Comparison of ENCODE assay signal across 10 cellular contexts in the genomic region with DNA sequence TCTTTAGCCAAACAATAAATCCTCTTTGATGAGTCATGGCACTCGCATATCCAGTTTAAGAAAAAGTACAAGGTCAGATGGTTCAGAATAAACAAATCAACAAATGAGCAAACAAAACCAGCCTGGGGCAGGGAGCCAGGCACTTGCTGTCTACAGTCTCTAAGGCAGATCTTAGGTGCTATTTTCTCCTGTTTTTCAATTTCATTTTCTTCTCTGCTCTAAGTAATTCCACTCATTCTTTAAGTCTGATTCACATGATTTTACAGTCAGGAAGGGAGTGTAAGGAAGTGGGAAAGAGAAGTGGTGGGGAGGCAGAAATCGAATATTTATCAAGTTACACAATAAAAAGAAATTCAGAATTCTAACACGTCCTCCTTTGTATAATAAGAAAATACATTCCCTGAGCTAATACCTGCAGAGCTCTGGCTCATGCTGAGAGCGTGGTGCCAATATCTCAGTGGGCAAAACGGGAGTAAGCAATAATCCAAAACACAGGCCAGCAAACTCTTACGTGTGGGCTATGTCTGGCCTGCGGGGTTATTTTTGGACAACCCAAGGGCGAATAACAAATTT.
DNase-seq lines count a peak whose midpoint lies in the region; ATAC-seq and TF ChIP-seq lines count a peak whose summit lies in the region.
"Had no signal": no experiment of that assay in that cellular context is flagged by ENCODE, and none has a peak within 500 bp of the region (broad histone marks: within the 10 kb centered on the region; RNA-seq: fewer than 3 reads in every experiment).

No MANE protein-coding gene starts in this region.

- H3K27me3 ChIP-seq in skeletal muscle satellite cell (ENCODE audit: control insufficient read depth, insufficient read depth, low read length): no peaks in the 10 kb centered on the region
- H3K27me3 ChIP-seq in HAP-1 (ENCODE audit: low read depth): no peaks in the 10 kb centered on the region

- peak overlapping the region; percentile 63 for H3K4me2 ChIP-seq in skeletal muscle satellite cell (ENCODE audit: low read length)

- in situ Hi-C loops in HAP-1 (cut with MboI; ENCODE audit: low sequenced_read_pairs): no loop called here

- no peaks in the 10 kb centered on the region for H3K36me3 ChIP-seq in skeletal muscle satellite cell (ENCODE audit: insufficient read depth, low read length)
- no peaks in the 10 kb centered on the region for H3K36me3 ChIP-seq in HAP-1 (replicated peaks)

- no peak for ATAC-seq in GM19452 (IDR thresholded peaks at IDR 0.05; ENCODE audit: unreplicated experiment)
- ATAC-seq: activated CD4-positive, alpha-beta T cell treated with anti-CD3 and anti-CD28 coated beads for 36 hours had no signal

- H3K9me3 ChIP-seq in skeletal muscle satellite cell (replicated peaks; ENCODE audit: low read length) (no peaks in the 10 kb centered on the region), HAP-1 (no peaks in the 10 kb centered on the region)

- no peak for TF ChIP-seq CTCF in fibroblast of villous mesenchyme (IDR thresholded peaks at IDR 0.05; ENCODE audit: insufficient read depth, low read depth, low read length)

- peak overlapping the region; percentile 26 for H3K4me3 ChIP-seq in fibroblast of villous mesenchyme (ENCODE audit: low read depth, low read length)
- H3K4me3 ChIP-seq in skeletal muscle satellite cell (ENCODE audit: low read length): peak overlapping the region; percentile 52
- H3K4me3 ChIP-seq in HAP-1: no peak overlapping the region

- peaks cover 40% of the 10 kb centered on the region for H3K4me1 ChIP-seq in skeletal muscle satellite cell (ENCODE audit: control insufficient read depth, insufficient read depth, low read length)
- no peaks in the 10 kb centered on the region for H3K4me1 ChIP-seq in HAP-1

- peak overlapping the region; percentile 47 for H3K9ac ChIP-seq in skeletal muscle satellite cell (ENCODE audit: low read depth, low read length)

- DNase-seq in HCEC 1CT: peak; percentile 7
- DNase-seq in SW480 (ENCODE audit: low spot score): peak; percentile 45
- DNase-seq in fibroblast of villous mesenchyme (ENCODE audit: low read depth): peak; percentile 80
- no peak for DNase-seq in NCI-H1105 (lab: John Stamatoyannopoulos, UW)
- no peak for DNase-seq in DMS79 treated with DMSO at 0.1 percent for 48 hours (lab: John Stamatoyannopoulos, UW)
- no peak for DNase-seq in HAP-1 (ENCODE audit: low spot score in 2 of 2)
- DNase-seq: activated CD4-positive, alpha-beta T cell treated with anti-CD3 and anti-CD28 coated beads for 36 hours; amniotic stem cell had no signal

Comparison
In these comparisons a context has a peak if more than half of its experiments do, and no peak if none do; other contexts are left out.
1. DNase-seq: peak in HCEC 1CT (single experiment), SW480 (single experiment) and fibroblast of villous mesenchyme (single experiment); none in NCI-H1105 (single experiment), DMS79 treated with DMSO at 0.1 percent for 48 hours (single experiment) and HAP-1 (0 of 2).